Comparison of ENCODE assay signal across 11 cellular contexts in genomic region chr1:84687703-84688460, GRCh38. TPM values are rescaled to one million over a fixed set of nuclear protein-coding genes. Genes with fewer than 3 reads are reported as not detected.
A peak's percentile ranks its signal among the peaks of the same experiment; 100 is the strongest.
DNase-seq lines count a peak whose midpoint lies in the region; ATAC-seq and TF ChIP-seq lines count a peak whose summit lies in the region.
"Had no signal": no experiment of that assay in that cellular context is flagged by ENCODE, and none has a peak within 500 bp of the region (broad histone marks: within the 10 kb centered on the region; RNA-seq: fewer than 3 reads in every experiment).

No MANE protein-coding gene starts in this region.

- peaks cover 56% of the 10 kb centered on the region for H3K79me2 ChIP-seq in GM23248 (ENCODE audit: insufficient read depth)

- no peak for TF ChIP-seq CTCF in AG10803 (conservative IDR thresholded peaks at IDR 0.05; ENCODE audit: low read length)
- TF ChIP-seq CTCF in Panc1 (IDR thresholded peaks at IDR 0.05) = no peak
- TF ChIP-seq CTCF in MCF 10A (IDR thresholded peaks at IDR 0.05; ENCODE audit: unreplicated experiment) = no peak

- no peak overlapping the region for H3K9ac ChIP-seq in GM23248
- H3K9ac ChIP-seq in iPS-20b (ENCODE audit: low read depth, low read length) = no peak overlapping the region

- no peak overlapping the region for H2AFZ ChIP-seq in GM23248

- H3K27me3 ChIP-seq in GM23248 (replicated peaks; ENCODE audit: insufficient read depth) (no peaks in the 10 kb centered on the region), Panc1 (ENCODE audit: control insufficient read depth, insufficient read depth, low read length) (no peaks in the 10 kb centered on the region), iPS-20b (ENCODE audit: insufficient read depth, low read length) (no peaks in the 10 kb centered on the region)

- H3K4me3 Mint-ChIP-seq in MCF 10A (ENCODE audit: unreplicated experiment) = no peak overlapping the region

- H4K20me1 ChIP-seq in GM23248 (ENCODE audit: insufficient read depth) = no peaks in the 10 kb centered on the region

- peaks cover 25% of the 10 kb centered on the region for H3F3A ChIP-seq in GM23248 (ENCODE audit: insufficient read depth)

- H3K36me3 Mint-ChIP-seq in MCF 10A (ENCODE audit: insufficient read depth, unreplicated experiment) = peaks cover 6% of the 10 kb centered on the region

- in situ Hi-C loops in GM23248 (cut with MboI) (no loop called here), Panc1 (cut with HindIII; ENCODE audit: low pct_unique_long_range_greater_than_20kb, low sequenced_read_pairs) (no loop called here)

- no peak overlapping the region for H3K27ac Mint-ChIP-seq in MCF 10A (ENCODE audit: low read depth, unreplicated experiment)

- DNase-seq in AG10803 (ENCODE audit: low read depth) (peak; percentile 64), GM23248 (peak; percentile 65), Panc1 (ENCODE audit: low read depth, low spot score) (no peak), NCI-H526 treated with DMSO at 0.1 percent for 48 hours (lab: John Stamatoyannopoulos, UW) (no peak), HT-29 (ENCODE audit: low spot score) (no peak), MCF 10A (ENCODE audit: unreplicated experiment) (no peak)
- DNase-seq: CD4-positive, alpha-beta memory T cell; NCI-H1092; NCI-H510A treated with DMSO at 0.1 percent for 48 hours had no signal

- 41% methylated on average over 5 of the region's 5 CpGs for WGBS in GM23248 (ENCODE audit: low coverage in 1 of 2, low lambda C conversion rate in 2 of 2, missing lambda C conversion rate in 2 of 2), 2 experiments

- H3K4me1 ChIP-seq in GM23248 (ENCODE audit: insufficient read depth) (peaks cover 26% of the 10 kb centered on the region), Panc1 (ENCODE audit: control insufficient read depth, insufficient read depth, low read length) (peaks cover 40% of the 10 kb centered on the region), iPS-20b (ENCODE audit: insufficient read depth, low read length) (peaks cover 13% of the 10 kb centered on the region; the same call in 1 of the 2 replicates)

- no peaks in the 10 kb centered on the region for H3K9me3 Mint-ChIP-seq in MCF 10A (ENCODE audit: unreplicated experiment)
- H3K9me3 Mint-ChIP-seq: CD4-positive, alpha-beta memory T cell had no signal

- ATAC-seq in Panc1 (no peak), HG02885 (IDR thresholded peaks at IDR 0.05; ENCODE audit: poor library complexity, unreplicated experiment) (no peak)

- no peaks in the 10 kb centered on the region for H3K27me3 Mint-ChIP-seq in MCF 10A (ENCODE audit: insufficient read depth, unreplicated experiment)
- H3K27me3 Mint-ChIP-seq: CD4-positive, alpha-beta memory T cell had no signal

- CTCF ChIA-PET in Panc1 (lab: Charles Lee) (interaction anchor here (1.2 kb wide), 1 partner anchor 67 kb away, joined by 4 read pairs; no protein-coding TSS in a partner anchor), MCF 10A (lab: Yijun Ruan, JAX) (interaction anchor here (0.6 to 3.0 kb wide), 8 partner anchors 8 to 208 kb away, joined by 3 to 16 read pairs (median 5); no protein-coding TSS in a partner anchor)

- BruUV-seq in Panc1 (replicated peaks; lab: Mats Ljungman, UMichigan) (no TSS peak), MCF 10A (replicated peaks; lab: Mats Ljungman, UMichigan) (no TSS peak)

- no peaks in the 10 kb centered on the region for H3K9me2 ChIP-seq in GM23248 (ENCODE audit: insufficient read depth)

- intact Hi-C loops in Panc1 (cut with micrococcal nuclease; ENCODE audit: unreplicated experiment) = no loop called here
- intact Hi-C loops in MCF 10A (cut with micrococcal nuclease) = no loop called here

- H3K4me2 ChIP-seq in GM23248 (ENCODE audit: unreplicated experiment) = peak overlapping the region; percentile 95

- H3K4me1 Mint-ChIP-seq in MCF 10A (ENCODE audit: insufficient read depth, unreplicated experiment) = peaks cover 40% of the 10 kb centered on the region

- H3K9me3 ChIP-seq in GM23248 (ENCODE audit: low read depth) = no peaks in the 10 kb centered on the region
- no peaks in the 10 kb centered on the region for H3K9me3 ChIP-seq in Panc1 (ENCODE audit: control insufficient read depth, insufficient read depth, low read depth, low read length)
- H3K9me3 ChIP-seq in iPS-20b (ENCODE audit: insufficient read depth, low read depth, low read length) = no peaks in the 10 kb centered on the region

- H3K4me3 ChIP-seq in AG10803 (ENCODE audit: low read length) = no peak overlapping the region
- 0 out of 2 replicates have a peak overlapping the region, but pooled peaks have one; percentile 84 for H3K4me3 ChIP-seq in GM23248
- H3K4me3 ChIP-seq in Panc1 (ENCODE audit: low read depth in 2 of 2, low read length in 2 of 2) = no peak overlapping the region; a peak in 1 of 4 replicates
- peak overlapping the region; percentile 77; the same call in 1 of the 2 replicates for H3K4me3 ChIP-seq in iPS-20b (ENCODE audit: low read length)

- POLR2A ChIA-PET in Panc1 (lab: Charles Lee) = interaction anchor here (0.6 kb wide), 1 partner anchor 689 kb away, joined by 3 read pairs; no protein-coding TSS in a partner anchor
- POLR2A ChIA-PET in MCF 10A (lab: Yijun Ruan, JAX) = interaction anchor here (1.5 to 4.7 kb wide), 5 partner anchors 11 to 182 kb away, joined by 4 to 49 read pairs (median 11); partner anchors contain the start of genes GNG5 and SPATA1

- peak overlapping the region; percentile 10; the same call in 1 of the 2 replicates for H3K27ac ChIP-seq in GM23248
- H3K27ac ChIP-seq in Panc1 (ENCODE audit: low read length) = peak overlapping the region; percentile 91; the same call in 1 of the 2 replicates
- H3K27ac ChIP-seq in iPS-20b (ENCODE audit: low read length) = no peak overlapping the region

- H3K36me3 ChIP-seq in GM23248 (ENCODE audit: low read depth) (no peaks in the 10 kb centered on the region), Panc1 (ENCODE audit: control insufficient read depth, insufficient read depth, low read length) (no peaks in the 10 kb centered on the region), iPS-20b (ENCODE audit: insufficient read depth, low read depth, low read length) (no peaks in the 10 kb centered on the region)

RNA-seq across cellular contexts. Expression of gene SSX2IP, which starts 2.4 kb away (rescaled TPM):
- 15.3 and 15.7 TPM in 2 replicates for total RNA-seq in GM23248 (2014; rRNA removed; shearing (Covaris generic))
- 11.3 and 14.5 TPM in 2 replicates for polyA plus RNA-seq in GM23248 (2016; fragmentation: Nextera tagmentation; extraction: Ambion mirVana)
- total RNA-seq in Panc1 (2021; ENCODE audit: unreplicated experiment) (81.8 TPM), MCF 10A (2022) (19.4 and 20.5 TPM in 2 replicates)
- 24.5 TPM for polyA plus RNA-seq in Panc1 (2012; ENCODE audit: insufficient read length)
- total RNA-seq in HT-29 (2014; rRNA removed; shearing (Covaris generic)) = 4.4 and 6.1 TPM in 2 replicates

Comparison
In these comparisons a context has a peak if more than half of its experiments do, and no peak if none do; other contexts are left out.
1. DNase-seq: peak in AG10803 (single experiment) and GM23248 (single experiment); none in Panc1 (single experiment), NCI-H526 treated with DMSO at 0.1 percent for 48 hours (single experiment), HT-29 (single experiment) and MCF 10A (single experiment).
2. H3K4me3 ChIP-seq: peak in GM23248 (single experiment) and iPS-20b (single experiment); none in AG10803 (single experiment) and Panc1 (0 of 2).